1 cellular context compared by ENCODE assay signal in genomic region chr2:85497944-85498630, GRCh38.
TF ChIP-seq lines count a peak whose summit lies in the region.

No MANE protein-coding gene starts in this region.

TF ChIP-seq in K562, 482 proteins besides CTCF, POLR2A, EP300 and RAD21 (continued from another document and continues in another):
- TF ChIP-seq PYGO2 (tag; IDR thresholded peaks at IDR 0.05) (peak; percentile 95), GATAD2A (IDR thresholded peaks at IDR 0.05) (0 out of 2 replicates have a peak, but pooled peaks have one; percentile 30), ZNF583 (CRISPR knock-in tag; IDR thresholded peaks at IDR 0.05) (peak; percentile 90; the same call in 1 of the 2 replicates), NFE2L1 (tag; IDR thresholded peaks at IDR 0.05; ENCODE audit: borderline replicate concordance, low read depth) (peak; percentile 59; the same call in 1 of the 2 replicates), ZNF444 (CRISPR knock-in tag; IDR thresholded peaks at IDR 0.05) (0 out of 2 replicates have a peak, but pooled peaks have one; percentile 35), ZNF134 (CRISPR knock-in tag; conservative IDR thresholded peaks at IDR 0.05) (peak; percentile 73), HDAC2 (IDR thresholded peaks at IDR 0.05) (no peak), GATAD2B (IDR thresholded peaks at IDR 0.05; ENCODE audit: borderline replicate concordance) (no peak), CREB1 (IDR thresholded peaks at IDR 0.05) (no peak), CREB1 (CRISPR knock-in tag; IDR thresholded peaks at IDR 0.05) (no peak), ETV1 (tag; conservative IDR thresholded peaks at IDR 0.05; ENCODE audit: low read depth) (peak; percentile 31; the same call in 1 of the 2 replicates), MCM5 (IDR thresholded peaks at IDR 0.05; ENCODE audit: low read depth) (no peak), JUND (IDR thresholded peaks at IDR 0.05; ENCODE audit: borderline replicate concordance, low read depth, low read length) (no peak), JUND (tag; IDR thresholded peaks at IDR 0.05; ENCODE audit: borderline replicate concordance, low read depth, low read length) (peak; percentile 67; the same call in 1 of the 3 replicates), MEF2D (tag; conservative IDR thresholded peaks at IDR 0.05; ENCODE audit: low read depth) (peak; percentile 82), U2AF1 (optimal IDR thresholded peaks at IDR 0.05; ENCODE audit: low read depth, low read length) (no peak), HIVEP1 (CRISPR knock-in tag; IDR thresholded peaks at IDR 0.05) (peak; percentile 91), ZNF592 (IDR thresholded peaks at IDR 0.05) (peak; percentile 99), MIER1 (IDR thresholded peaks at IDR 0.05; ENCODE audit: low read depth) (no peak), ZNF41 (CRISPR knock-in tag; conservative IDR thresholded peaks at IDR 0.05) (peak; percentile 89), TSHZ1 (CRISPR knock-in tag; IDR thresholded peaks at IDR 0.05) (peak; percentile 92), GMEB1 (CRISPR knock-in tag; IDR thresholded peaks at IDR 0.05) (peak; percentile 54), PPARD (CRISPR knock-in tag; IDR thresholded peaks at IDR 0.05) (0 out of 2 replicates have a peak, but pooled peaks have one; percentile 68), ZNF354B (CRISPR knock-in tag; IDR thresholded peaks at IDR 0.05) (peak; percentile 83), ZC3H4 (CRISPR knock-in tag; IDR thresholded peaks at IDR 0.05; ENCODE audit: borderline replicate concordance) (no peak), ZNF197 (CRISPR knock-in tag; IDR thresholded peaks at IDR 0.05; ENCODE audit: low read depth) (peak; percentile 60; the same call in 1 of the 2 replicates), ZNF77 (CRISPR knock-in tag; IDR thresholded peaks at IDR 0.05) (no peak), BCL6 (CRISPR knock-in tag; IDR thresholded peaks at IDR 0.05) (peak; percentile 85), ZNF79 (CRISPR knock-in tag; IDR thresholded peaks at IDR 0.05; ENCODE audit: low read depth) (peak; percentile 92), CREB5 (CRISPR knock-in tag; IDR thresholded peaks at IDR 0.05) (peak; percentile 86; the same call in 1 of the 2 replicates), ZKSCAN8 (CRISPR knock-in tag; IDR thresholded peaks at IDR 0.05) (peak; percentile 68; the same call in 1 of the 2 replicates), PBX2 (CRISPR knock-in tag; IDR thresholded peaks at IDR 0.05; ENCODE audit: low read depth) (no peak), PBX2 (tag; conservative IDR thresholded peaks at IDR 0.05; ENCODE audit: low read depth) (peak; percentile 46; the same call in 1 of the 2 replicates), ZSCAN32 (CRISPR knock-in tag; IDR thresholded peaks at IDR 0.05) (0 out of 2 replicates have a peak, but pooled peaks have one; percentile 53), GTF2A2 (tag; IDR thresholded peaks at IDR 0.05) (peak; percentile 92), ZBTB17 (CRISPR knock-in tag; IDR thresholded peaks at IDR 0.05) (peak; percentile 75; the same call in 1 of the 2 replicates), IFI16 (CRISPR knock-in tag; IDR thresholded peaks at IDR 0.05) (peak; percentile 81; the same call in 1 of the 2 replicates), ATF4 (CRISPR knock-in tag; IDR thresholded peaks at IDR 0.05) (peak; percentile 72; the same call in 1 of the 2 replicates), ZNF23 (CRISPR knock-in tag; IDR thresholded peaks at IDR 0.05) (0 out of 2 replicates have a peak, but pooled peaks have one; percentile 29), ZNF644 (tag; IDR thresholded peaks at IDR 0.05; ENCODE audit: low read depth) (peak; percentile 91), ZNF449 (CRISPR knock-in tag; IDR thresholded peaks at IDR 0.05) (peak; percentile 90), DMBX1 (CRISPR knock-in tag; IDR thresholded peaks at IDR 0.05; ENCODE audit: borderline replicate concordance) (peak; percentile 98), TEAD2 (tag; IDR thresholded peaks at IDR 0.05) (peak; percentile 69; the same call in 1 of the 2 replicates), ZNF740 (CRISPR knock-in tag; IDR thresholded peaks at IDR 0.05) (no peak), ZNF740 (tag; IDR thresholded peaks at IDR 0.05) (peak in 1 of 2 experiments; percentile 92; a peak in 2 of 4 replicates), HSF4 (CRISPR knock-in tag; IDR thresholded peaks at IDR 0.05; ENCODE audit: borderline replicate concordance) (peak; percentile 90; the same call in 1 of the 2 replicates), MAZ (CRISPR knock-in tag; conservative IDR thresholded peaks at IDR 0.05 in 1 of 2, IDR thresholded peaks at IDR 0.05 in 1 of 2) (peak in 1 of 2 experiments; percentile 39; a peak in 1 of 4 replicates), PCBP1 (IDR thresholded peaks at IDR 0.05; ENCODE audit: low read depth, low read length, poor library complexity, severe bottlenecking) (no peak), THRB (CRISPR knock-in tag; conservative IDR thresholded peaks at IDR 0.05) (0 out of 2 replicates have a peak, but pooled peaks have one; percentile 75)
